ENCODE assay signal across 8 cellular contexts in genomic region chr1:35882586-35882944, GRCh38. TPM values are rescaled to one million over a fixed set of nuclear protein-coding genes. Genes with fewer than 3 reads are reported as not detected.
A peak's percentile ranks its signal among the peaks of the same experiment; 100 is the strongest.
DNase-seq lines count a peak whose midpoint lies in the region; ATAC-seq, FAIRE-seq and TF ChIP-seq lines count a peak whose summit lies in the region.

No MANE protein-coding gene starts in this region.

- H3K4me1 Mint-ChIP-seq in activated CD8-positive, alpha-beta memory T cell treated with anti-CD3 and anti-CD28 coated beads, Interleukin-2, amount 10 ng/mL, durations not matched to agents 7 days and 5 days = peaks cover 47% of the 10 kb centered on the region

- WGBS in HepG2 (ENCODE audit: low lambda C conversion rate) = 52% methylated on average over 16 of the region's 16 CpGs

- H3K27me3 ChIP-seq in ascending aorta (no peaks in the 10 kb centered on the region), HepG2 (ENCODE audit: control insufficient read depth in 1 of 2, insufficient read depth in 2 of 2, low read length in 2 of 2) (no peaks in the 10 kb centered on the region; a peak in 1 of 5 replicates)

- no peak overlapping the region for H3K9ac ChIP-seq in HepG2 (ENCODE audit: insufficient read depth, low read depth, low read length)

- H3K4me3 Mint-ChIP-seq in activated CD8-positive, alpha-beta memory T cell treated with anti-CD3 and anti-CD28 coated beads, Interleukin-2, amount 10 ng/mL, durations not matched to agents 7 days and 5 days = peak overlapping the region; percentile 49

- H3K27me3 Mint-ChIP-seq in activated CD8-positive, alpha-beta memory T cell treated with anti-CD3 and anti-CD28 coated beads, Interleukin-2, amount 10 ng/mL, durations not matched to agents 7 days and 5 days = no peaks in the 10 kb centered on the region

- CTCF ChIA-PET in activated CD8-positive, alpha-beta memory T cell treated with anti-CD3 and anti-CD28 coated beads, Interleukin-2, amount 10 ng/mL, durations not matched to agents 7 days and 5 days (lab: Charles Lee) = interaction anchor here (0.8 to 2.6 kb wide), 17 partner anchors 9 to 208 kb away, joined by 3 to 15 read pairs (median 4); partner anchors contain the start of genes AGO3 and CLSPN
- CTCF ChIA-PET in HepG2 (lab: Yijun Ruan, JAX; ENCODE audit: low intra/inter-chr PET ratio, low total read pairs) = no interaction called here

- TF ChIP-seq POLR2A in HepG2 (IDR thresholded peaks at IDR 0.05; ENCODE audit: insufficient read depth in 1 of 2, low read depth in 2 of 2, low read length in 2 of 2) = no peak

- TF ChIP-seq EP300 in HepG2 (IDR thresholded peaks at IDR 0.05; ENCODE audit: low read depth in 2 of 2, low read length in 2 of 2) = no peak
- no peak for TF ChIP-seq EP300 in HepG2 (CRISPR knock-in tag; IDR thresholded peaks at IDR 0.05; ENCODE audit: borderline replicate concordance)

- H3K9me3 Mint-ChIP-seq in activated CD8-positive, alpha-beta memory T cell treated with anti-CD3 and anti-CD28 coated beads, Interleukin-2, amount 10 ng/mL, durations not matched to agents 7 days and 5 days (ENCODE audit: low read depth) = no peaks in the 10 kb centered on the region

- peak overlapping the region; percentile 18 to 83 for H3K27ac ChIP-seq in ascending aorta
- no peak overlapping the region for H3K27ac ChIP-seq in HepG2 (ENCODE audit: extremely low read length, insufficient read depth, low read length)
- H3K27ac ChIP-seq in temporal lobe (ENCODE audit: low read depth, low read length) = peak overlapping the region; percentile 34

- BruUV-seq in HepG2 (replicated peaks; lab: Mats Ljungman, UMichigan) = no TSS peak

- POLR2A ChIA-PET in HepG2 (lab: Yijun Ruan, JAX) = interaction anchor here (1.3 kb wide), 1 partner anchor 10 kb away, joined by 3 read pairs; no protein-coding TSS in a partner anchor

- 0 out of 2 replicates have a peak, but pooled peaks cover 6% of the 10 kb centered on the region for H4K20me1 ChIP-seq in HepG2 (ENCODE audit: insufficient read depth, low read length)

- DNase-seq in activated CD8-positive, alpha-beta memory T cell treated with anti-CD3 and anti-CD28 coated beads, Interleukin-2, amount 10 ng/mL, durations not matched to agents 7 days and 5 days = no peak
- no peak for DNase-seq in activated CD8-positive, alpha-beta memory T cell treated with anti-CD3 and anti-CD28 coated beads for 24 hours
- no peak for DNase-seq in ascending aorta (ENCODE audit: low spot score in 2 of 2)
- DNase-seq in HepG2 (ENCODE audit: low spot score) = no peak
- DNase-seq in urothelium cell line (ENCODE audit: low spot score) = no peak

- H3K27ac Mint-ChIP-seq in activated CD8-positive, alpha-beta memory T cell treated with anti-CD3 and anti-CD28 coated beads, Interleukin-2, amount 10 ng/mL, durations not matched to agents 7 days and 5 days = no peak overlapping the region

- H3K9me3 ChIP-seq in ascending aorta = no peaks in the 10 kb centered on the region
- no peaks in the 10 kb centered on the region for H3K9me3 ChIP-seq in HepG2 (ENCODE audit: low read length)

- TF ChIP-seq CTCF in ascending aorta (IDR thresholded peaks at IDR 0.05) = no peak
- TF ChIP-seq CTCF in HepG2 (CRISPR knock-in tag; IDR thresholded peaks at IDR 0.05) = no peak

- FAIRE-seq in HepG2 (lab: Jason Lieb, UNC) = no peak
- FAIRE-seq in urothelium cell line (lab: Jason Lieb, UNC) = no peak

- H3K36me3 Mint-ChIP-seq in activated CD8-positive, alpha-beta memory T cell treated with anti-CD3 and anti-CD28 coated beads, Interleukin-2, amount 10 ng/mL, durations not matched to agents 7 days and 5 days = no peaks in the 10 kb centered on the region

- H3K4me2 ChIP-seq in HepG2 (ENCODE audit: low read depth, low read length) = peak overlapping the region; percentile 67

- peaks cover 0 to 20% of the 10 kb centered on the region in 2 donors for H3K4me1 ChIP-seq in ascending aorta
- peaks cover 55% of the 10 kb centered on the region for H3K4me1 ChIP-seq in HepG2 (ENCODE audit: insufficient read depth, low read length)

- no peak for TF ChIP-seq RAD21 in HepG2 (CRISPR knock-in tag; IDR thresholded peaks at IDR 0.05)

- ATAC-seq in activated CD8-positive, alpha-beta memory T cell treated with anti-CD3 and anti-CD28 coated beads, Interleukin-2, amount 10 ng/mL, durations not matched to agents 7 days and 5 days = no peak
- ATAC-seq in HepG2 = peak; percentile 14; the same call in 2 of the 3 replicates
- ATAC-seq in GM21367 (IDR thresholded peaks at IDR 0.05; ENCODE audit: unreplicated experiment) = no peak
- ATAC-seq in HG03045 (IDR thresholded peaks at IDR 0.05; ENCODE audit: unreplicated experiment) = no peak

- H2AFZ ChIP-seq in HepG2 (ENCODE audit: low read length) = no peak overlapping the region

- intact Hi-C loops in ascending aorta (cut with DNase I) = loop anchor here (2.0 kb wide), 1 partner anchor 74 kb away; the partner anchor contains the start of gene AGO4
- intact Hi-C loops in HepG2 (cut with micrococcal nuclease; ENCODE audit: unreplicated experiment) = no loop called here

- H3K79me2 ChIP-seq in HepG2 (ENCODE audit: insufficient read depth, low read length) = peaks cover 11% of the 10 kb centered on the region

- in situ Hi-C loops in HepG2 (cut with HindIII; ENCODE audit: extremely low pct_ligation_motif_present, low pct_unique_long_range_greater_than_20kb) = no loop called here

- H3K4me3 ChIP-seq in ascending aorta = peak overlapping the region; percentile 81 to 90
- H3K4me3 ChIP-seq in HepG2 (replicated peaks in 1 of 3; ENCODE audit: insufficient read depth in 1 of 3, low read depth in 2 of 3, low read length in 3 of 3) = peak overlapping the region; percentile 6 to 99 (median 21); a peak in 4 of 6 replicates

- no peaks in the 10 kb centered on the region for H3K36me3 ChIP-seq in ascending aorta
- H3K36me3 ChIP-seq in HepG2 (replicated peaks in 1 of 2; ENCODE audit: control insufficient read depth in 1 of 2, insufficient read depth in 2 of 2, low read length in 2 of 2) = no peaks in the 10 kb centered on the region

TF ChIP-seq in HepG2, 621 proteins besides CTCF, POLR2A, EP300 and RAD21 (continues in another document):
- no peak for TF ChIP-seq AGO2 (optimal IDR thresholded peaks at IDR 0.05; ENCODE audit: low read depth, low read length)

RNA-seq across cellular contexts. Expression of gene AGO1, which starts 0.4 kb away (rescaled TPM):
- 10 to 100 TPM; 23.7 to 29.3 TPM for total RNA-seq in activated CD8-positive, alpha-beta memory T cell treated with anti-CD3 and anti-CD28 coated beads, Interleukin-2, amount 10 ng/mL, durations not matched to agents 7 days and 5 days
- 24.2 TPM for total RNA-seq in ascending aorta
- 18.6 and 24.6 TPM in 2 replicates for total RNA-seq in HepG2 (2016; rRNA removed; fragmentation: Illumina TruSeq; extraction: Trizol)
- 2.3 and 2.6 TPM in 2 replicates for total RNA-seq in HepG2 (2016; cell fraction: cytosol; rRNA removed; fragmentation: Illumina TruSeq; extraction: Trizol; ENCODE audit: low read depth)
- 17.7 and 19.0 TPM in 2 replicates for total RNA-seq in HepG2 (2016; cell fraction: insoluble cytoplasmic fraction; rRNA removed; fragmentation: Illumina TruSeq; extraction: Trizol)
- 14.3 and 15.4 TPM in 2 replicates for total RNA-seq in HepG2 (2016; cell fraction: membrane; rRNA removed; fragmentation: Illumina TruSeq; extraction: Trizol)
- 13.4 and 15.9 TPM in 2 replicates for total RNA-seq in HepG2 (2016; cell fraction: nucleus; rRNA removed; fragmentation: Illumina TruSeq; extraction: Trizol)
- polyA plus RNA-seq in HepG2 (2011; rRNA removed) = 8.3 and 9.2 TPM in 2 replicates
- polyA plus RNA-seq in HepG2 (2011; cell fraction: cytosol; rRNA removed) = 6.9 and 7.6 TPM in 2 replicates
- 14.5 and 14.6 TPM in 2 replicates for polyA plus RNA-seq in HepG2 (2011; cell fraction: nucleus; rRNA removed)
- polyA plus RNA-seq in HepG2 (2012) = 6.5 and 8.6 TPM in 2 replicates
- polyA plus RNA-seq in HepG2 (2016; cell fraction: cytosol; fragmentation: Illumina TruSeq; extraction: Trizol; ENCODE audit: low read depth) = 1.6 and 1.7 TPM in 2 replicates
- 10.9 and 13.4 TPM in 2 replicates for polyA plus RNA-seq in HepG2 (2016; cell fraction: insoluble cytoplasmic fraction; fragmentation: Illumina TruSeq; extraction: Trizol; ENCODE audit: low read depth)
- polyA plus RNA-seq in HepG2 (2016; cell fraction: membrane; fragmentation: Illumina TruSeq; extraction: Trizol; ENCODE audit: low read depth) = 6.6 and 6.7 TPM in 2 replicates
- polyA plus RNA-seq in HepG2 (2016; cell fraction: nucleus; fragmentation: Illumina TruSeq; extraction: Trizol; ENCODE audit: insufficient read depth, low read depth) = 12.8 and 14.3 TPM in 2 replicates
- 34.4 and 42.3 TPM in 2 replicates for polyA minus RNA-seq in HepG2 (2011; rRNA and poly(A)+ RNA removed; ENCODE audit: low replicate concordance)
- polyA minus RNA-seq in HepG2 (2011; cell fraction: cytosol; rRNA and poly(A)+ RNA removed) = 14.7 and 17.8 TPM in 2 replicates
- polyA minus RNA-seq in HepG2 (2011; cell fraction: nucleus; rRNA and poly(A)+ RNA removed) = 11.6 and 13.8 TPM in 2 replicates
- total RNA-seq in temporal lobe = 15.5 TPM

RNA-seq across cellular contexts. Expression of gene AGO3, which starts 48.3 kb away (rescaled TPM):
- 10 to 100 TPM; 26.2 to 33.1 TPM for total RNA-seq in activated CD8-positive, alpha-beta memory T cell treated with anti-CD3 and anti-CD28 coated beads, Interleukin-2, amount 10 ng/mL, durations not matched to agents 7 days and 5 days
- total RNA-seq in ascending aorta = 19.7 TPM
- total RNA-seq in HepG2 (2016; rRNA removed; fragmentation: Illumina TruSeq; extraction: Trizol) = 21.2 and 23.8 TPM in 2 replicates
- total RNA-seq in HepG2 (2016; cell fraction: cytosol; rRNA removed; fragmentation: Illumina TruSeq; extraction: Trizol; ENCODE audit: low read depth) = 18.8 and 19.1 TPM in 2 replicates
- total RNA-seq in HepG2 (2016; cell fraction: insoluble cytoplasmic fraction; rRNA removed; fragmentation: Illumina TruSeq; extraction: Trizol) = 18.1 and 18.5 TPM in 2 replicates
- 13.2 and 16.2 TPM in 2 replicates for total RNA-seq in HepG2 (2016; cell fraction: membrane; rRNA removed; fragmentation: Illumina TruSeq; extraction: Trizol)
- total RNA-seq in HepG2 (2016; cell fraction: nucleus; rRNA removed; fragmentation: Illumina TruSeq; extraction: Trizol) = 21.1 and 24.9 TPM in 2 replicates
- polyA plus RNA-seq in HepG2 (2011; rRNA removed) = 18.3 and 27.1 TPM in 2 replicates
- 8.7 and 8.8 TPM in 2 replicates for polyA plus RNA-seq in HepG2 (2011; cell fraction: cytosol; rRNA removed)
- 21.0 and 23.7 TPM in 2 replicates for polyA plus RNA-seq in HepG2 (2011; cell fraction: nucleus; rRNA removed)
- 7.9 and 8.4 TPM in 2 replicates for polyA plus RNA-seq in HepG2 (2012)
- 3.3 and 5.3 TPM in 2 replicates for polyA plus RNA-seq in HepG2 (2016; cell fraction: cytosol; fragmentation: Illumina TruSeq; extraction: Trizol; ENCODE audit: low read depth)
- polyA plus RNA-seq in HepG2 (2016; cell fraction: insoluble cytoplasmic fraction; fragmentation: Illumina TruSeq; extraction: Trizol; ENCODE audit: low read depth) = 9.8 and 10.6 TPM in 2 replicates
- polyA plus RNA-seq in HepG2 (2016; cell fraction: membrane; fragmentation: Illumina TruSeq; extraction: Trizol; ENCODE audit: low read depth) = 6.5 and 7.6 TPM in 2 replicates
- polyA plus RNA-seq in HepG2 (2016; cell fraction: nucleus; fragmentation: Illumina TruSeq; extraction: Trizol; ENCODE audit: insufficient read depth, low read depth) = 18.1 and 18.8 TPM in 2 replicates
- 99.7 and 150 TPM in 2 replicates for polyA minus RNA-seq in HepG2 (2011; rRNA and poly(A)+ RNA removed; ENCODE audit: low replicate concordance)
- polyA minus RNA-seq in HepG2 (2011; cell fraction: cytosol; rRNA and poly(A)+ RNA removed) = 17.3 and 19.3 TPM in 2 replicates
- 61.3 and 78.4 TPM in 2 replicates for polyA minus RNA-seq in HepG2 (2011; cell fraction: nucleus; rRNA and poly(A)+ RNA removed)
- 18.9 TPM for total RNA-seq in temporal lobe
